ENCODE assay signal across 12 cellular contexts in genomic region chr6:6655805-6656251, GRCh38.
A peak's percentile ranks its signal among the peaks of the same experiment; 100 is the strongest.
DNase-seq lines count a peak whose midpoint lies in the region; ATAC-seq lines count a peak whose summit lies in the region.
"Had no signal": no experiment of that assay in that cellular context is flagged by ENCODE, and none has a peak within 500 bp of the region (broad histone marks: within the 10 kb centered on the region; RNA-seq: fewer than 3 reads in every experiment).

No MANE protein-coding gene starts in this region.

- no peaks in the 10 kb centered on the region for H3K36me3 Mint-ChIP-seq in activated T-cell treated with anti-CD3 and anti-CD28 coated beads, Interleukin-2, amount 50 U/mL, for 4 hours (ENCODE audit: insufficient read depth)
- peaks cover 32% of the 10 kb centered on the region for H3K36me3 Mint-ChIP-seq in dendritic cell treated with granulocyte-macrophage colony-stimulating factor and Interleukin-4, amounts not matched to agents 40 ng/mL and 50 ng/mL, for 4 days (ENCODE audit: low read depth)
- peaks cover 52% of the 10 kb centered on the region for H3K36me3 Mint-ChIP-seq in stimulated activated memory B cell treated with anti-CD40 and anti-IgM and Interleukin-4, amounts not matched to agents 10 μg/mL and 1 μg/mL and 100 μg/mL, for 72 hours

- DNase-seq in activated T-cell treated with anti-CD3 and anti-CD28 coated beads, Interleukin-2, amount 50 U/mL, for 4 hours, result no peak
- no peak for DNase-seq in activated T-cell treated with anti-CD3 and anti-CD28 coated beads, Interleukin-2, amount 50 U/mL, for 1 hour
- DNase-seq in NCI-H1092 treated with DMSO at 0.1 percent for 48 hours (lab: John Stamatoyannopoulos, UW), result no peak
- DNase-seq in NCI-H187 treated with DMSO at 0.1 percent for 48 hours (lab: John Stamatoyannopoulos, UW), result no peak
- DNase-seq in NK-92 (lab: John Stamatoyannopoulos, UW; ENCODE audit: unreplicated experiment), result no peak
- DNase-seq: naive B cell, NCI-H1048, SJCRH30, WERI-Rb-1 had no signal

- ATAC-seq in activated T-cell treated with anti-CD3 and anti-CD28 coated beads, Interleukin-2, amount 50 U/mL, for 4 hours, result peak; percentile 45 to 49
- ATAC-seq in HG03354 (IDR thresholded peaks at IDR 0.05; ENCODE audit: poor library complexity, severe bottlenecking, unreplicated experiment), result peak; percentile 21
- ATAC-seq in stimulated activated memory B cell treated with anti-CD40 and anti-IgM and Interleukin-4, amounts not matched to agents 10 μg/mL and 1 μg/mL and 100 μg/mL, for 72 hours, result no peak

- no peaks in the 10 kb centered on the region for H3K27me3 Mint-ChIP-seq in activated T-cell treated with anti-CD3 and anti-CD28 coated beads, Interleukin-2, amount 50 U/mL, for 4 hours (ENCODE audit: low read depth)
- no peaks in the 10 kb centered on the region for H3K27me3 Mint-ChIP-seq in dendritic cell treated with granulocyte-macrophage colony-stimulating factor and Interleukin-4, amounts not matched to agents 40 ng/mL and 50 ng/mL, for 4 days
- H3K27me3 Mint-ChIP-seq in stimulated activated memory B cell treated with anti-CD40 and anti-IgM and Interleukin-4, amounts not matched to agents 10 μg/mL and 1 μg/mL and 100 μg/mL, for 72 hours, result no peaks in the 10 kb centered on the region
- H3K27me3 Mint-ChIP-seq: naive B cell had no signal

- peaks cover 74% of the 10 kb centered on the region for H3K4me1 Mint-ChIP-seq in activated T-cell treated with anti-CD3 and anti-CD28 coated beads, Interleukin-2, amount 50 U/mL, for 4 hours (ENCODE audit: low read depth)
- peaks cover 91% of the 10 kb centered on the region for H3K4me1 Mint-ChIP-seq in dendritic cell treated with granulocyte-macrophage colony-stimulating factor and Interleukin-4, amounts not matched to agents 40 ng/mL and 50 ng/mL, for 4 days (ENCODE audit: low read depth)
- H3K4me1 Mint-ChIP-seq in stimulated activated memory B cell treated with anti-CD40 and anti-IgM and Interleukin-4, amounts not matched to agents 10 μg/mL and 1 μg/mL and 100 μg/mL, for 72 hours, result peaks cover 58% of the 10 kb centered on the region

- peak overlapping the region; percentile 84 for H3K27ac Mint-ChIP-seq in dendritic cell treated with granulocyte-macrophage colony-stimulating factor and Interleukin-4, amounts not matched to agents 40 ng/mL and 50 ng/mL, for 4 days
- H3K27ac Mint-ChIP-seq in stimulated activated memory B cell treated with anti-CD40 and anti-IgM and Interleukin-4, amounts not matched to agents 10 μg/mL and 1 μg/mL and 100 μg/mL, for 72 hours, result peak overlapping the region; percentile 22

- intact Hi-C loops in dendritic cell treated with granulocyte-macrophage colony-stimulating factor and Interleukin-4, amounts not matched to agents 40 ng/mL and 50 ng/mL, for 4 days (cut with micrococcal nuclease), result loop anchor here (5.0 kb wide), 2 partner anchors 64 to 99 kb away; no protein-coding TSS in a partner anchor

- H3K4me3 Mint-ChIP-seq in activated T-cell treated with anti-CD3 and anti-CD28 coated beads, Interleukin-2, amount 50 U/mL, for 4 hours, result no peak overlapping the region
- no peak overlapping the region for H3K4me3 Mint-ChIP-seq in dendritic cell treated with granulocyte-macrophage colony-stimulating factor and Interleukin-4, amounts not matched to agents 40 ng/mL and 50 ng/mL, for 4 days
- no peak overlapping the region for H3K4me3 Mint-ChIP-seq in stimulated activated memory B cell treated with anti-CD40 and anti-IgM and Interleukin-4, amounts not matched to agents 10 μg/mL and 1 μg/mL and 100 μg/mL, for 72 hours
- H3K4me3 Mint-ChIP-seq: naive B cell had no signal

- no peaks in the 10 kb centered on the region for H3K9me3 Mint-ChIP-seq in activated T-cell treated with anti-CD3 and anti-CD28 coated beads, Interleukin-2, amount 50 U/mL, for 4 hours
- no peaks in the 10 kb centered on the region for H3K9me3 Mint-ChIP-seq in dendritic cell treated with granulocyte-macrophage colony-stimulating factor and Interleukin-4, amounts not matched to agents 40 ng/mL and 50 ng/mL, for 4 days
- H3K9me3 Mint-ChIP-seq in stimulated activated memory B cell treated with anti-CD40 and anti-IgM and Interleukin-4, amounts not matched to agents 10 μg/mL and 1 μg/mL and 100 μg/mL, for 72 hours, result no peaks in the 10 kb centered on the region
